1 cellular context compared by ENCODE assay signal in genomic region chr10:102835007-102835482, GRCh38.
TF ChIP-seq lines count a peak whose summit lies in the region.

No MANE protein-coding gene starts in this region.

TF ChIP-seq in IMR-90, 13 proteins besides CTCF, POLR2A, EP300 and RAD21 (continued from another document):
- TF ChIP-seq ELK1 (IDR thresholded peaks at IDR 0.05; ENCODE audit: borderline replicate concordance, low read depth, low read length) (no peak), MAZ (IDR thresholded peaks at IDR 0.05; ENCODE audit: borderline replicate concordance, low read depth, low read length) (peak; percentile 70), USF2 (IDR thresholded peaks at IDR 0.05; ENCODE audit: low read depth, low read length) (no peak)
